ENCODE assay signal across 14 cellular contexts in genomic region chr6:47073125-47074110, GRCh38. TPM values are rescaled to one million over a fixed set of nuclear protein-coding genes. Genes with fewer than 3 reads are reported as not detected.
DNase-seq lines count a peak whose midpoint lies in the region; TF ChIP-seq lines count a peak whose summit lies in the region.
"Had no signal": no experiment of that assay in that cellular context is flagged by ENCODE, and none has a peak within 500 bp of the region (broad histone marks: within the 10 kb centered on the region; RNA-seq: fewer than 3 reads in every experiment).

No MANE protein-coding gene starts in this region.

- H3K27ac Mint-ChIP-seq in type B pancreatic cell: no peak overlapping the region
- H3K27ac Mint-ChIP-seq: activated CD8-positive, alpha-beta T cell treated with anti-CD3 and anti-CD28 coated beads for 36 hours; activated naive CD8-positive, alpha-beta T cell; IgD-negative memory B cell had no signal

- no peaks in the 10 kb centered on the region for H3K36me3 Mint-ChIP-seq in type B pancreatic cell
- H3K36me3 Mint-ChIP-seq: activated naive CD8-positive, alpha-beta T cell; IgD-negative memory B cell had no signal

- intact Hi-C loops in dorsolateral prefrontal cortex (cut with DNase I): no loop called here

- no peak overlapping the region for H3K4me2 ChIP-seq in OCI-LY3 (ENCODE audit: low read length)

- no peak overlapping the region for H3K9ac ChIP-seq in OCI-LY3 (ENCODE audit: low read length)

- no peaks in the 10 kb centered on the region for H3K4me1 ChIP-seq in OCI-LY3 (ENCODE audit: low read length)

- H3K4me3 ChIP-seq in OCI-LY3 (ENCODE audit: low read length) (no peak overlapping the region), fibroblast of pulmonary artery (replicated peaks; ENCODE audit: low read depth, low read length) (no peak overlapping the region), dorsolateral prefrontal cortex (no peak overlapping the region)

- no peak overlapping the region for H3K4me3 Mint-ChIP-seq in type B pancreatic cell
- H3K4me3 Mint-ChIP-seq: activated CD8-positive, alpha-beta T cell treated with anti-CD3 and anti-CD28 coated beads for 36 hours; activated naive CD8-positive, alpha-beta T cell; IgD-negative memory B cell had no signal

- H3K27ac ChIP-seq in OCI-LY3 (ENCODE audit: low read length) (no peak overlapping the region), dorsolateral prefrontal cortex (no peak overlapping the region)

- peak; percentile 62 for DNase-seq in NCI-H82 (lab: John Stamatoyannopoulos, UW)
- DNase-seq in NCI-H82 treated with DMSO at 0.1 percent for 48 hours (lab: John Stamatoyannopoulos, UW; ENCODE audit: unreplicated experiment): no peak
- DNase-seq in fibroblast of pulmonary artery (ENCODE audit: low read depth): no peak
- DNase-seq in type B pancreatic cell (ENCODE audit: extremely low spot score, unreplicated experiment): no peak
- no peak for DNase-seq in HCEC 1CT
- DNase-seq in dorsolateral prefrontal cortex: no peak
- no peak for DNase-seq in cerebellar nuclear complex (lab: John Stamatoyannopoulos, UW)
- DNase-seq: activated CD8-positive, alpha-beta T cell treated with anti-CD3 and anti-CD28 coated beads for 36 hours; effector CD8-positive, alpha-beta T cell; stimulated activated CD4-positive, alpha-beta T cell treated with anti-CD3 and anti-CD28 coated beads, Interleukin-2, amount 100 ng/mL, for 24 hours; SW 1271 had no signal

- H3K9me3 Mint-ChIP-seq in type B pancreatic cell: no peaks in the 10 kb centered on the region

- H3K36me3 ChIP-seq in OCI-LY3 (replicated peaks; ENCODE audit: low read depth, low read length): no peaks in the 10 kb centered on the region

- peak; percentile 39 for TF ChIP-seq CTCF in OCI-LY3 (IDR thresholded peaks at IDR 0.05; ENCODE audit: low read depth, low read length)
- peak; percentile 36 for TF ChIP-seq CTCF in fibroblast of pulmonary artery (IDR thresholded peaks at IDR 0.05; ENCODE audit: low read length, missing control alignments)
- TF ChIP-seq CTCF in type B pancreatic cell (conservative IDR thresholded peaks at IDR 0.05): peak; percentile 62
- peak in 6 of 56 donors; percentile 9 to 25 (median 11) for TF ChIP-seq CTCF in dorsolateral prefrontal cortex (IDR thresholded peaks at IDR 0.05 in 54 of 56, conservative IDR thresholded peaks at IDR 0.05 in 2 of 56; ENCODE audit: low read depth in 1 of 56, partially characterized antibody in 56 of 56)

- H2AFZ ChIP-seq in OCI-LY3 (ENCODE audit: low read depth, low read length): no peak overlapping the region

- no peaks in the 10 kb centered on the region for H4K20me1 ChIP-seq in OCI-LY3 (ENCODE audit: insufficient read depth, low read length)

- H3K27me3 ChIP-seq in OCI-LY3 (ENCODE audit: low read depth, low read length) (peaks cover 43% of the 10 kb centered on the region), dorsolateral prefrontal cortex (peaks cover 0 to 4% (median 0%) of the 10 kb centered on the region in 45 donors)

- peaks cover 21% of the 10 kb centered on the region for H3K4me1 Mint-ChIP-seq in type B pancreatic cell (ENCODE audit: unreplicated experiment)
- H3K4me1 Mint-ChIP-seq: IgD-negative memory B cell had no signal

- H3K9me3 ChIP-seq in OCI-LY3 (ENCODE audit: insufficient read depth, low read length): no peaks in the 10 kb centered on the region

- no peaks in the 10 kb centered on the region for H3K79me2 ChIP-seq in OCI-LY3 (ENCODE audit: low read length)

- H3K27me3 Mint-ChIP-seq in type B pancreatic cell: no peaks in the 10 kb centered on the region

RNA-seq across cellular contexts. Expression of gene ADGRF1, which starts 31.3 kb away (rescaled TPM):
- total RNA-seq in type B pancreatic cell (ENCODE audit: low replicate concordance): 20.0 and 36.0 TPM in 2 replicates
- not detected for total RNA-seq in dorsolateral prefrontal cortex
- total RNA-seq: activated CD8-positive, alpha-beta T cell treated with anti-CD3 and anti-CD28 coated beads for 36 hours had no signal

Comparison
In these comparisons a context has a peak if more than half of its experiments do, and no peak if none do; other contexts are left out.
1. RNA of gene ADGRF1, which starts 31.3 kb away (total RNA-seq): 20.0 to 36.0 TPM in type B pancreatic cell; not detected in dorsolateral prefrontal cortex; every median in the first group is over 10 times any median in the second.